In genomic region chr3:62093025-62093424, GRCh38 we compare ENCODE assay signal across 23 cellular contexts.
A peak's percentile ranks its signal among the peaks of the same experiment; 100 is the strongest.
DNase-seq lines count a peak whose midpoint lies in the region; ATAC-seq and TF ChIP-seq lines count a peak whose summit lies in the region.
"Had no signal": no experiment of that assay in that cellular context is flagged by ENCODE, and none has a peak within 500 bp of the region (broad histone marks: within the 10 kb centered on the region; RNA-seq: fewer than 3 reads in every experiment).

No MANE protein-coding gene starts in this region.

- no peak overlapping the region for H3K4me3 Mint-ChIP-seq in glutamatergic neuron (ENCODE audit: unreplicated experiment)
- no peak overlapping the region for H3K4me3 Mint-ChIP-seq in activated CD8-positive, alpha-beta memory T cell treated with anti-CD3 and anti-CD28 coated beads, Interleukin-2, amount 10 ng/mL, durations not matched to agents 7 days and 5 days
- H3K4me3 Mint-ChIP-seq: CD14-positive monocyte; CD4-positive, alpha-beta memory T cell; CD4-positive, CD25-positive, alpha-beta regulatory T cell; CD8-positive, alpha-beta memory T cell had no signal

- peak overlapping the region; percentile 87 to 95 (median 90) for H3K27ac ChIP-seq in gastrocnemius medialis
- H3K27ac ChIP-seq: BLaER1 had no signal

- no peak overlapping the region for H3K27ac Mint-ChIP-seq in glutamatergic neuron (ENCODE audit: unreplicated experiment)
- no peak overlapping the region for H3K27ac Mint-ChIP-seq in activated CD8-positive, alpha-beta memory T cell treated with anti-CD3 and anti-CD28 coated beads, Interleukin-2, amount 10 ng/mL, durations not matched to agents 7 days and 5 days
- H3K27ac Mint-ChIP-seq: CD14-positive monocyte; CD4-positive, alpha-beta memory T cell; CD4-positive, CD25-positive, alpha-beta regulatory T cell; CD8-positive, alpha-beta memory T cell had no signal

- TF ChIP-seq POLR2A in NB4 (IDR thresholded peaks at IDR 0.05; ENCODE audit: extremely low read depth, insufficient read length): no peak
- no peak for TF ChIP-seq POLR2A in gastrocnemius medialis (IDR thresholded peaks at IDR 0.05)

- H3K27me3 Mint-ChIP-seq in glutamatergic neuron (ENCODE audit: unreplicated experiment): peaks cover 1% of the 10 kb centered on the region
- no peaks in the 10 kb centered on the region for H3K27me3 Mint-ChIP-seq in activated CD8-positive, alpha-beta memory T cell treated with anti-CD3 and anti-CD28 coated beads, Interleukin-2, amount 10 ng/mL, durations not matched to agents 7 days and 5 days
- H3K27me3 Mint-ChIP-seq: CD4-positive, CD25-positive, alpha-beta regulatory T cell; CD8-positive, alpha-beta memory T cell had no signal

- H3K4me3 ChIP-seq in NB4 (ENCODE audit: low read depth, low read length): no peak overlapping the region
- H3K4me3 ChIP-seq in gastrocnemius medialis: no peak overlapping the region
- H3K4me3 ChIP-seq: BLaER1 had no signal

- no peaks in the 10 kb centered on the region for H3K9me3 ChIP-seq in gastrocnemius medialis
- H3K9me3 ChIP-seq: BE2C, BLaER1 had no signal

- peaks cover 10% of the 10 kb centered on the region for H3K4me1 Mint-ChIP-seq in glutamatergic neuron (ENCODE audit: low read depth, unreplicated experiment)
- H3K4me1 Mint-ChIP-seq in activated CD8-positive, alpha-beta memory T cell treated with anti-CD3 and anti-CD28 coated beads, Interleukin-2, amount 10 ng/mL, durations not matched to agents 7 days and 5 days: no peaks in the 10 kb centered on the region
- H3K4me1 Mint-ChIP-seq: CD14-positive monocyte; CD4-positive, alpha-beta memory T cell; CD4-positive, CD25-positive, alpha-beta regulatory T cell; CD8-positive, alpha-beta memory T cell had no signal

- no peaks in the 10 kb centered on the region for H3K27me3 ChIP-seq in gastrocnemius medialis
- H3K27me3 ChIP-seq: BLaER1 had no signal

- no peaks in the 10 kb centered on the region for H3K36me3 Mint-ChIP-seq in glutamatergic neuron (ENCODE audit: unreplicated experiment)
- no peaks in the 10 kb centered on the region for H3K36me3 Mint-ChIP-seq in activated CD8-positive, alpha-beta memory T cell treated with anti-CD3 and anti-CD28 coated beads, Interleukin-2, amount 10 ng/mL, durations not matched to agents 7 days and 5 days
- H3K36me3 Mint-ChIP-seq: CD14-positive monocyte; CD4-positive, alpha-beta memory T cell; CD4-positive, CD25-positive, alpha-beta regulatory T cell; CD8-positive, alpha-beta memory T cell had no signal

- no peaks in the 10 kb centered on the region for H3K9me3 Mint-ChIP-seq in glutamatergic neuron (ENCODE audit: unreplicated experiment)
- H3K9me3 Mint-ChIP-seq in activated CD8-positive, alpha-beta memory T cell treated with anti-CD3 and anti-CD28 coated beads, Interleukin-2, amount 10 ng/mL, durations not matched to agents 7 days and 5 days (ENCODE audit: low read depth): no peaks in the 10 kb centered on the region
- H3K9me3 Mint-ChIP-seq: CD4-positive, CD25-positive, alpha-beta regulatory T cell had no signal

- intact Hi-C loops in gastrocnemius medialis (cut with DNase I; ENCODE audit: low total_unique reads): no loop called here

- ATAC-seq in gastrocnemius medialis: no peak
- no peak for ATAC-seq in activated CD8-positive, alpha-beta memory T cell treated with anti-CD3 and anti-CD28 coated beads, Interleukin-2, amount 10 ng/mL, durations not matched to agents 7 days and 5 days
- no peak for ATAC-seq in HG03196 (IDR thresholded peaks at IDR 0.05; ENCODE audit: unreplicated experiment)

- in situ Hi-C loops in gastrocnemius medialis (cut with MboI; ENCODE audit: low sequenced_read_pairs in 4 of 4): loop anchor here in 1 of 4 donors (10.0 kb wide), 1 partner anchor 72 kb away; no protein-coding TSS in a partner anchor

- peaks cover 47 to 69% of the 10 kb centered on the region in 2 donors for H3K4me1 ChIP-seq in gastrocnemius medialis
- H3K4me1 ChIP-seq: BE2C, BLaER1 had no signal

- DNase-seq in NB4 (ENCODE audit: low read depth) (peak; percentile 14), glutamatergic neuron (peak; percentile 40), gastrocnemius medialis (no peak), GOT3 (lab: John Stamatoyannopoulos, UW) (no peak)
- no peak for DNase-seq in activated CD8-positive, alpha-beta memory T cell treated with anti-CD3 and anti-CD28 coated beads, Interleukin-2, amount 10 ng/mL, durations not matched to agents 7 days and 5 days
- DNase-seq: 8988T; ACHN; BE2C; C1 segment of cervical spinal cord; CD4-positive, alpha-beta memory T cell; CD4-positive, CD25-positive, alpha-beta regulatory T cell; CD8-positive, alpha-beta memory T cell; COR-L47; DMS 273 treated with DMSO at 0.1 percent for 48 hours; DMS153; DMS53; DMS79; DND-41; EL; GDM1 had no signal

- CTCF ChIA-PET in activated CD8-positive, alpha-beta memory T cell treated with anti-CD3 and anti-CD28 coated beads, Interleukin-2, amount 10 ng/mL, durations not matched to agents 7 days and 5 days (lab: Charles Lee): no interaction called here

- no peaks in the 10 kb centered on the region for H3K36me3 ChIP-seq in gastrocnemius medialis
- H3K36me3 ChIP-seq: BE2C, BLaER1 had no signal

- TF ChIP-seq CTCF in NB4 (IDR thresholded peaks at IDR 0.05; ENCODE audit: low read depth, low read length) (no peak), glutamatergic neuron (IDR thresholded peaks at IDR 0.05; ENCODE audit: partially characterized antibody, unreplicated experiment) (no peak), gastrocnemius medialis (IDR thresholded peaks at IDR 0.05 in 4 of 5, conservative IDR thresholded peaks at IDR 0.05 in 1 of 5) (no peak)

Comparison
In these comparisons a context has a peak if more than half of its experiments do, and no peak if none do; other contexts are left out.
1. DNase-seq: peak in NB4 (single experiment) and glutamatergic neuron (single experiment); none in gastrocnemius medialis (0 of 2), activated CD8-positive, alpha-beta memory T cell treated with anti-CD3 and anti-CD28 coated beads, Interleukin-2, amount 10 ng/mL, durations not matched to agents 7 days and 5 days (single experiment) and GOT3 (single experiment).